ENCODE assay signal across 24 cellular contexts in the genomic region with DNA sequence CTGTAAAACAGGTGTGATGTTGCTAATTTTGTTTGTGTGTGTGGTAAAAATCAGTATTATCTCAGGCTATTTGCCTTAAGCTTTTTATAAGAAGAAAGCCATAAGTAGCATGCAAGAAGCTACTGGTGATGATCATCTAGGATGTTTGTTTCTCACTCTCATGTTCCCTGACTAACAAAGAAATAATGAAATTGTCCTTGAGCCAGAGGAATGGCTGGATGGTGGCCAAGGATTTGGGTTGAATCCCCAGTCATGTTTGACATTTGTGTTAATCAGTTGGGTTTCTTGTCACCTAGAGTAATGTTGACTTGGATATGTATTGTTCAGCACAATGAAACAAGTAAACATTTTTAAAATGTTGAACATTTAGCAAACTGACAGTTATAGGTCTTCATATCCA.
"Had no signal": no experiment of that assay in that cellular context is flagged by ENCODE, and none has a peak within 500 bp of the region (broad histone marks: within the 10 kb centered on the region; RNA-seq: fewer than 3 reads in every experiment).

No MANE protein-coding gene starts in this region.

- H3K79me2 ChIP-seq: hepatocyte, parathyroid adenoma had no signal

- H3K36me3 ChIP-seq: breast epithelium, esophagus muscularis mucosa, gastrocnemius medialis, right atrium auricular region, transverse colon had no signal

- H3K4me1 Mint-ChIP-seq: activated CD4-positive, alpha-beta T cell treated with anti-CD3 and anti-CD28 coated beads for 36 hours; memory B cell; naive thymus-derived CD4-positive, alpha-beta T cell had no signal

- H3K27me3 Mint-ChIP-seq: activated CD4-positive, alpha-beta T cell treated with anti-CD3 and anti-CD28 coated beads for 36 hours; memory B cell had no signal

- H3K9ac ChIP-seq: parathyroid adenoma had no signal

- H3K4me3 ChIP-seq: breast epithelium, esophagus muscularis mucosa, gastrocnemius medialis, hepatocyte, right atrium auricular region, testis, transverse colon had no signal

- H3K27ac ChIP-seq: breast epithelium, esophagus muscularis mucosa, gastrocnemius medialis, hepatocyte, parathyroid adenoma, right atrium auricular region, testis, transverse colon had no signal

- H3K4me3 Mint-ChIP-seq: activated CD4-positive, alpha-beta T cell treated with anti-CD3 and anti-CD28 coated beads for 36 hours; activated T-cell treated with anti-CD3 and anti-CD28 coated beads, Interleukin-2, amount 50 U/mL, for 72 hours; endodermal cell; memory B cell; naive thymus-derived CD4-positive, alpha-beta T cell had no signal

- H3K27me3 ChIP-seq: breast epithelium, esophagus muscularis mucosa, gastrocnemius medialis, hepatocyte, right atrium auricular region, testis, transverse colon had no signal

- H3K27ac Mint-ChIP-seq: activated CD4-positive, alpha-beta T cell treated with anti-CD3 and anti-CD28 coated beads for 36 hours; activated naive CD4-positive, alpha-beta T cell treated with anti-CD3 and anti-CD28 coated beads, Interleukin-2, amount 50 U/mL, for 72 hours; activated T-cell treated with anti-CD3 and anti-CD28 coated beads, Interleukin-2, amount 50 U/mL, for 72 hours; endodermal cell; memory B cell; naive thymus-derived CD4-positive, alpha-beta T cell had no signal

- H3K4me1 ChIP-seq: breast epithelium, gastrocnemius medialis, parathyroid adenoma, testis had no signal

- ATAC-seq: activated CD4-positive, alpha-beta T cell treated with anti-CD3 and anti-CD28 coated beads for 36 hours; activated naive CD4-positive, alpha-beta T cell treated with anti-CD3 and anti-CD28 coated beads, Interleukin-2, amount 50 U/mL, for 72 hours; activated T-cell treated with anti-CD3 and anti-CD28 coated beads, Interleukin-2, amount 50 U/mL, for 72 hours; gastrocnemius medialis; naive thymus-derived CD4-positive, alpha-beta T cell had no signal

- H2AFZ ChIP-seq: hepatocyte, parathyroid adenoma had no signal

- H3K4me2 ChIP-seq: hepatocyte had no signal

- H3K9me3 Mint-ChIP-seq: activated naive CD4-positive, alpha-beta T cell treated with anti-CD3 and anti-CD28 coated beads, Interleukin-2, amount 50 U/mL, for 72 hours; activated T-cell treated with anti-CD3 and anti-CD28 coated beads, Interleukin-2, amount 50 U/mL, for 72 hours; endodermal cell; memory B cell had no signal

- H3K9me3 ChIP-seq: breast epithelium, esophagus muscularis mucosa, gastrocnemius medialis, right atrium auricular region, testis, transverse colon had no signal

- H3K36me3 Mint-ChIP-seq: activated naive CD4-positive, alpha-beta T cell treated with anti-CD3 and anti-CD28 coated beads, Interleukin-2, amount 50 U/mL, for 72 hours; memory B cell; naive thymus-derived CD4-positive, alpha-beta T cell had no signal

- FAIRE-seq: kidney had no signal

- DNase-seq: activated CD4-positive, alpha-beta T cell treated with anti-CD3 and anti-CD28 coated beads for 36 hours; activated CD4-positive, CD25-positive, alpha-beta regulatory T cell; activated naive CD4-positive, alpha-beta T cell; activated T-cell treated with anti-CD3 and anti-CD28 coated beads for 4 hours; activated T-cell treated with anti-CD3 and anti-CD28 coated beads, Interleukin-2, amount 50 U/mL, for 72 hours; central memory CD4-positive, alpha-beta T cell; endodermal cell; gastrocnemius medialis; kidney; midbrain; naive thymus-derived CD4-positive, alpha-beta T cell; stimulated activated CD4-positive, alpha-beta T cell treated with anti-CD3 and anti-CD28 coated beads, Interleukin-15, amount 100 ng/mL, for 24 hours; stimulated activated CD4-positive, alpha-beta T cell treated with anti-CD3 and anti-CD28 coated beads, Interleukin-2, amount 100 ng/mL, for 24 hours; stimulated activated naive CD4-positive, alpha-beta T cell; T-helper 2 cell; testis; transverse colon had no signal
